Comparison of ENCODE assay signal across 12 cellular contexts in the genomic region with DNA sequence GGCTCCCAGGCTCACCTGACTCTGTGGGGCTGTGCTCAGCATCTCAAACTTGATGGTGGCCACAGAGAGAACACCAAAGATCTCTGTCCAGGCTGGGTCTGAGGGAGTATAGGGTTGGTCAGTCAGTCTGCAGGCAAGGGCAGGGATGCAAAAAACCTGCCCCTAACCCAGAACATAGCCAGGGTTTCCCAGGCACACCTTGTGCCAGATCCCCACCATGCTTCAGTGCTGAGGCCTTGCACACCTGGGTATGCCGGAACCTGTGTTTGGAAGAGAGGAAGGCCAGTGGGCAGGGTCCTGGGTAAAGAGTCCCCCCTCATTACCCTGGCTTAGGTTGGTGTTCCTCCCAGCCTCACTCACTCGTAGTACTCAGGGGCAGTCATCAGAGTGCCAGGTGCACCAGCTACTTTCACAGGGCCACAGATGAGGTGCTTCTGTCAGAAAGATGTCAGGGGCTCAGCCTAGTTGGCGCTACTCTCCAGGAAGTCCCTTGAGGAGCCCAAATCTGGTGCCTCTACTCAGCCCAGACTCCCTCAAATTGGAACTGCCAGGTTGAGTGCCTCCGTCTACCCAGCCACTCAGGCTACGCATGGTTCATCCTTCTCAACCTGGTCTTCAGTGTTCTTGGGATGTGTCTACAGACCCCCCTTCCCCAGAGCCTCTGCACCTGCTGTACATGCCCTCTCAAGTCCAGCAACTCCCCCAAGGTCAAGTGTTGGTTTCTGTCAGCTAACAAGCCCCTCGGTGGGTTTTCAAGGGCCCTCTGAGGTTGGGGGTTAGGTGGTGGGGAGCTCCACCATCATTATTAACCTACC. TPM values are rescaled to one million over a fixed set of nuclear protein-coding genes. Genes with fewer than 3 reads are reported as not detected.
A peak's percentile ranks its signal among the peaks of the same experiment; 100 is the strongest.
DNase-seq lines count a peak whose midpoint lies in the region; ATAC-seq and TF ChIP-seq lines count a peak whose summit lies in the region.
"Had no signal": no experiment of that assay in that cellular context is flagged by ENCODE, and none has a peak within 500 bp of the region (broad histone marks: within the 10 kb centered on the region; RNA-seq: fewer than 3 reads in every experiment).

No MANE protein-coding gene starts in this region.

- no peaks in the 10 kb centered on the region for H3K27me3 Mint-ChIP-seq in chondrocyte (ENCODE audit: low read depth)

- peak overlapping the region; percentile 80 for H3K4me3 Mint-ChIP-seq in chondrocyte (ENCODE audit: unreplicated experiment)
- H3K4me3 Mint-ChIP-seq in stimulated activated effector memory CD8-positive, alpha-beta T cell treated with anti-CD3 and anti-CD28 coated beads, Interleukin-12 subunit alpha, Interleukin-12 subunit beta, amount 100 ng/mL, for 72 hours, result peak overlapping the region; percentile 95

- ATAC-seq in stimulated activated effector memory CD8-positive, alpha-beta T cell treated with anti-CD3 and anti-CD28 coated beads, Interleukin-12 subunit alpha, Interleukin-12 subunit beta, amount 100 ng/mL, for 72 hours, result no peak
- ATAC-seq in HG02970 (IDR thresholded peaks at IDR 0.05; ENCODE audit: low FRiP score, unreplicated experiment), result no peak
- no peak for ATAC-seq in HG03520 (IDR thresholded peaks at IDR 0.05; ENCODE audit: unreplicated experiment)

- peaks cover 18% of the 10 kb centered on the region for H3K36me3 Mint-ChIP-seq in chondrocyte (ENCODE audit: low read depth)
- peaks cover 52% of the 10 kb centered on the region for H3K36me3 Mint-ChIP-seq in stimulated activated effector memory CD8-positive, alpha-beta T cell treated with anti-CD3 and anti-CD28 coated beads, Interleukin-12 subunit alpha, Interleukin-12 subunit beta, amount 100 ng/mL, for 72 hours

- peaks cover 55% of the 10 kb centered on the region for H3K36me3 ChIP-seq in NT2/D1 (ENCODE audit: insufficient read depth, insufficient read length, low read length)

- no peak for TF ChIP-seq CTCF in chondrocyte (IDR thresholded peaks at IDR 0.05)

- no peaks in the 10 kb centered on the region for H3K27me3 ChIP-seq in NT2/D1 (ENCODE audit: insufficient read depth, insufficient read length)
- H3K27me3 ChIP-seq: suprapubic skin had no signal

- no peaks in the 10 kb centered on the region for H3K9me3 Mint-ChIP-seq in chondrocyte (ENCODE audit: low read depth)
- no peaks in the 10 kb centered on the region for H3K9me3 Mint-ChIP-seq in stimulated activated effector memory CD8-positive, alpha-beta T cell treated with anti-CD3 and anti-CD28 coated beads, Interleukin-12 subunit alpha, Interleukin-12 subunit beta, amount 100 ng/mL, for 72 hours

- peak; percentile 61 for DNase-seq in activated CD8-positive, alpha-beta memory T cell treated with anti-CD3 and anti-CD28 coated beads for 24 hours
- no peak for DNase-seq in activated CD8-positive, alpha-beta memory T cell treated with anti-CD3 and anti-CD28 coated beads, Interleukin-2, amount 50 U/mL, for 4 hours
- no peak for DNase-seq in NT2/D1 (ENCODE audit: low read depth, low spot score)
- DNase-seq in chondrocyte (ENCODE audit: low spot score), result no peak
- no peak for DNase-seq in stimulated activated effector memory CD8-positive, alpha-beta T cell treated with anti-CD3 and anti-CD28 coated beads, Interleukin-12 subunit alpha, Interleukin-12 subunit beta, amount 100 ng/mL, for 72 hours (ENCODE audit: low spot score in 2 of 2)
- no peak for DNase-seq in NCI-H1694 (lab: John Stamatoyannopoulos, UW)
- DNase-seq: erythroblast; NCI-H1694 treated with DMSO at 0.1 percent for 48 hours; stimulated activated CD4-positive, alpha-beta T cell treated with anti-CD3 and anti-CD28 coated beads, Interleukin-2, amount 100 ng/mL, for 48 hours had no signal

- H3K4me1 Mint-ChIP-seq in chondrocyte (ENCODE audit: low read depth), result peaks cover 38% of the 10 kb centered on the region
- H3K4me1 Mint-ChIP-seq in stimulated activated effector memory CD8-positive, alpha-beta T cell treated with anti-CD3 and anti-CD28 coated beads, Interleukin-12 subunit alpha, Interleukin-12 subunit beta, amount 100 ng/mL, for 72 hours, result peaks cover 40% of the 10 kb centered on the region

- no peak overlapping the region for H3K27ac Mint-ChIP-seq in chondrocyte (ENCODE audit: unreplicated experiment)
- peak overlapping the region; percentile 52 for H3K27ac Mint-ChIP-seq in stimulated activated effector memory CD8-positive, alpha-beta T cell treated with anti-CD3 and anti-CD28 coated beads, Interleukin-12 subunit alpha, Interleukin-12 subunit beta, amount 100 ng/mL, for 72 hours

- H3K9me3 ChIP-seq in NT2/D1 (ENCODE audit: insufficient read depth, low read length), result no peaks in the 10 kb centered on the region
- H3K9me3 ChIP-seq: suprapubic skin had no signal

- no peak overlapping the region for H3K4me3 ChIP-seq in NT2/D1 (ENCODE audit: insufficient read length, low read depth)

- H3K4me1 ChIP-seq in NT2/D1 (ENCODE audit: insufficient read depth, insufficient read length), result peaks cover 23% of the 10 kb centered on the region

- peak overlapping the region; percentile 91 for H3K9ac ChIP-seq in NT2/D1 (ENCODE audit: insufficient read length, low read depth)

RNA-seq across cellular contexts. Expression of gene DALRD3, which starts 1.8 kb away (rescaled TPM):
- total RNA-seq in chondrocyte, result 18.3 to 29.7 TPM (median 21.5 TPM) in 3 replicates

RNA-seq across cellular contexts. Expression of gene NDUFAF3, which starts 5.3 kb away (rescaled TPM):
- total RNA-seq in chondrocyte, result 60.4 to 74.3 TPM (median 69.2 TPM) in 3 replicates

RNA-seq across cellular contexts. Expression of gene WDR6, which starts 9.4 kb away (rescaled TPM):
- total RNA-seq in chondrocyte, result 164 to 222 TPM (median 168 TPM) in 3 replicates

RNA-seq across cellular contexts. Expression of gene IMPDH2, which starts 12.6 kb away (rescaled TPM):
- total RNA-seq in chondrocyte, result 133 to 199 TPM (median 140 TPM) in 3 replicates

RNA-seq across cellular contexts. Expression of gene P4HTM, which starts 26.6 kb away (rescaled TPM):
- total RNA-seq in chondrocyte, result 25.6 to 31.0 TPM (median 26.3 TPM) in 3 replicates
